ENCODE assay signal across 8 cellular contexts in genomic region chr13:100588350-100589177, GRCh38. TPM values are rescaled to one million over a fixed set of nuclear protein-coding genes. Genes with fewer than 3 reads are reported as not detected.
DNase-seq lines count a peak whose midpoint lies in the region; ATAC-seq and TF ChIP-seq lines count a peak whose summit lies in the region.

Gene GGACT, minus strand, starts transcription at chr13:100588789. Its CDS starts 56,198 bp downstream, at chr13:100532591.

- peak; percentile 55 to 84 (median 74) for TF ChIP-seq CTCF in esophagus squamous epithelium (IDR thresholded peaks at IDR 0.05)

- peak; percentile 98 for ATAC-seq in HG03354 (IDR thresholded peaks at IDR 0.05; ENCODE audit: poor library complexity, severe bottlenecking, unreplicated experiment)
- ATAC-seq in naive thymus-derived CD4-positive, alpha-beta T cell = peak; percentile 97

- no peaks in the 10 kb centered on the region for H3K9me3 ChIP-seq in CD4-positive, alpha-beta memory T cell (ENCODE audit: control insufficient read depth in 1 of 2, low read length in 2 of 2)
- peaks cover 7% of the 10 kb centered on the region; the same call in 1 of the 2 replicates for H3K9me3 ChIP-seq in NT2/D1 (ENCODE audit: insufficient read depth, low read length)
- no peaks in the 10 kb centered on the region for H3K9me3 ChIP-seq in esophagus squamous epithelium
- no peaks in the 10 kb centered on the region for H3K9me3 ChIP-seq in naive thymus-derived CD4-positive, alpha-beta T cell (ENCODE audit: control insufficient read depth in 2 of 3, low read length in 3 of 3)

- H3K27ac ChIP-seq in CD4-positive, alpha-beta memory T cell (ENCODE audit: low read depth, low read length) = peak within 1 kb of the TSS; percentile 74
- H3K27ac ChIP-seq in esophagus squamous epithelium = peak within 1 kb of the TSS; percentile 58 to 87 (median 84)
- H3K27ac ChIP-seq in naive thymus-derived CD4-positive, alpha-beta T cell (ENCODE audit: low read depth, low read length) = peak within 1 kb of the TSS; percentile 79

- POLR2A ChIA-PET in CD4-positive, alpha-beta memory T cell (lab: Charles Lee; ENCODE audit: partially characterized antibody) = interaction anchor here (0.8 to 4.0 kb wide), 5 partner anchors 9 to 931 kb away, joined by 3 to 27 read pairs (median 4); partner anchors contain the start of gene TMTC4
- POLR2A ChIA-PET in naive thymus-derived CD4-positive, alpha-beta T cell (lab: Charles Lee) = interaction anchor here (0.6 to 5.8 kb wide), 9 partner anchors 10 to 1276 kb away, joined by 3 to 37 read pairs (median 3); partner anchors contain the start of gene TMTC4

- peak; percentile 77 to 87 (median 83) for DNase-seq in CD4-positive, alpha-beta memory T cell
- DNase-seq in NT2/D1 (ENCODE audit: low read depth, low spot score) = peak; percentile 64
- DNase-seq in activated T-cell treated with anti-CD3 and anti-CD28 coated beads, Interleukin-2, amount 50 U/mL, for 1 hour = peak; percentile 88
- no peak for DNase-seq in esophagus squamous epithelium (lab: John Stamatoyannopoulos, UW)
- DNase-seq in naive thymus-derived CD4-positive, alpha-beta T cell = peak; percentile 75 to 90 (median 87)
- DNase-seq in stimulated activated naive CD4-positive, alpha-beta T cell (lab: John Stamatoyannopoulos, UW) = peak; percentile 66 to 89 (median 74)

- H3K4me3 Mint-ChIP-seq in CD4-positive, alpha-beta memory T cell = peak within 1 kb of the TSS; percentile 82 to 90 (median 86)
- H3K4me3 Mint-ChIP-seq in naive thymus-derived CD4-positive, alpha-beta T cell = peak within 1 kb of the TSS; percentile 82 to 92 (median 85)

- peaks cover 34 to 50% (median 41%) of the 10 kb centered on the region in 4 donors for H3K4me1 Mint-ChIP-seq in CD4-positive, alpha-beta memory T cell
- peaks cover 28 to 60% (median 50%) of the 10 kb centered on the region in 7 donors for H3K4me1 Mint-ChIP-seq in naive thymus-derived CD4-positive, alpha-beta T cell

- peak within 1 kb of the TSS; percentile 83 to 95 (median 91) for H3K27ac Mint-ChIP-seq in CD4-positive, alpha-beta memory T cell
- peak within 1 kb of the TSS; percentile 81 to 95 (median 92) for H3K27ac Mint-ChIP-seq in naive thymus-derived CD4-positive, alpha-beta T cell

- H3K36me3 Mint-ChIP-seq in CD4-positive, alpha-beta memory T cell = no peaks in the 10 kb centered on the region
- H3K36me3 Mint-ChIP-seq in naive thymus-derived CD4-positive, alpha-beta T cell = peaks cover 0 to 15% (median 0%) of the 10 kb centered on the region in 5 donors

- H3K27me3 ChIP-seq in CD4-positive, alpha-beta memory T cell (ENCODE audit: insufficient read depth, low read length) = no peaks in the 10 kb centered on the region
- H3K27me3 ChIP-seq in NT2/D1 (ENCODE audit: insufficient read depth, insufficient read length) = peaks cover 6% of the 10 kb centered on the region
- H3K27me3 ChIP-seq in esophagus squamous epithelium = no peaks in the 10 kb centered on the region
- no peaks in the 10 kb centered on the region for H3K27me3 ChIP-seq in naive thymus-derived CD4-positive, alpha-beta T cell (ENCODE audit: control insufficient read depth in 2 of 2, insufficient read depth in 2 of 2, low read length in 2 of 2)

- peaks cover 0 to 2% (median 0%) of the 10 kb centered on the region in 8 donors for H3K9me3 Mint-ChIP-seq in CD4-positive, alpha-beta memory T cell
- H3K9me3 Mint-ChIP-seq in naive thymus-derived CD4-positive, alpha-beta T cell = peaks cover 0 to 4% (median 0%) of the 10 kb centered on the region in 11 donors

- H3K4me3 ChIP-seq in CD4-positive, alpha-beta memory T cell (ENCODE audit: low read length in 2 of 2) = peak within 1 kb of the TSS; percentile 57 to 77
- peak within 1 kb of the TSS; percentile 55 for H3K4me3 ChIP-seq in NT2/D1 (ENCODE audit: insufficient read length, low read depth)
- H3K4me3 ChIP-seq in esophagus squamous epithelium = peak within 1 kb of the TSS; percentile 57 to 92 (median 78)
- peak within 1 kb of the TSS; percentile 78 for H3K4me3 ChIP-seq in naive thymus-derived CD4-positive, alpha-beta T cell (ENCODE audit: low read length)

- CTCF ChIA-PET in CD4-positive, alpha-beta memory T cell (lab: Charles Lee; ENCODE audit: partially characterized antibody) = interaction anchor here (0.8 to 9.5 kb wide), 13 partner anchors 10 to 930 kb away, joined by 3 to 182 read pairs (median 4); partner anchors contain the start of gene TMTC4
- CTCF ChIA-PET in naive thymus-derived CD4-positive, alpha-beta T cell (lab: Charles Lee) = interaction anchor here (0.6 to 5.4 kb wide), 6 partner anchors 8 to 931 kb away, joined by 3 to 69 read pairs (median 4); partner anchors contain the start of gene TMTC4

- H3K36me3 ChIP-seq in CD4-positive, alpha-beta memory T cell (ENCODE audit: insufficient read depth, low read length) = no peaks in the 10 kb centered on the region
- H3K36me3 ChIP-seq in NT2/D1 (ENCODE audit: insufficient read depth, insufficient read length, low read length) = no peaks in the 10 kb centered on the region
- H3K36me3 ChIP-seq in esophagus squamous epithelium = no peaks in the 10 kb centered on the region
- no peaks in the 10 kb centered on the region for H3K36me3 ChIP-seq in naive thymus-derived CD4-positive, alpha-beta T cell (ENCODE audit: control insufficient read depth in 2 of 3, insufficient read depth in 3 of 3, low read length in 3 of 3)

- intact Hi-C loops in CD4-positive, alpha-beta memory T cell (cut with micrococcal nuclease) = loop anchor here (1.0 to 5.0 kb wide), 4 partner anchors 15 to 932 kb away; no protein-coding TSS in a partner anchor
- intact Hi-C loops in esophagus squamous epithelium (cut with DNase I) = no loop called here
- intact Hi-C loops in naive thymus-derived CD4-positive, alpha-beta T cell (cut with micrococcal nuclease) = loop anchor here (1.0 to 10.0 kb wide), 15 partner anchors 15 to 1806 kb away; partner anchors contain the start of genes TM9SF2 (in 2 of the 2), CLYBL (in 1 of the 2), PCCA (in 1 of the 2) and ZIC5 (in 1 of the 2)

- 19 to 23% methylated on average over 10 to 19 of the region's 82 CpGs for WGBS in esophagus squamous epithelium, 2 donors

- TF ChIP-seq POLR2A in GM19099 (IDR thresholded peaks at IDR 0.05; ENCODE audit: extremely low read depth, insufficient read length, low read depth) (peak; percentile 74), esophagus squamous epithelium (IDR thresholded peaks at IDR 0.05) (peak in 1 of 4 donors; percentile 17)

- H3K27me3 Mint-ChIP-seq in CD4-positive, alpha-beta memory T cell = no peaks in the 10 kb centered on the region
- H3K27me3 Mint-ChIP-seq in naive thymus-derived CD4-positive, alpha-beta T cell = no peaks in the 10 kb centered on the region

- H3K9ac ChIP-seq in NT2/D1 (ENCODE audit: insufficient read length, low read depth) = peak within 1 kb of the TSS; percentile 79

- peaks cover 42% of the 10 kb centered on the region for H3K4me1 ChIP-seq in CD4-positive, alpha-beta memory T cell (ENCODE audit: insufficient read depth, low read length)
- H3K4me1 ChIP-seq in NT2/D1 (ENCODE audit: insufficient read depth, insufficient read length) (no peaks in the 10 kb centered on the region), esophagus squamous epithelium (peaks cover 7 to 16% (median 9%) of the 10 kb centered on the region in 3 donors)
- peaks cover 7 to 42% of the 10 kb centered on the region in 2 donors for H3K4me1 ChIP-seq in naive thymus-derived CD4-positive, alpha-beta T cell (ENCODE audit: control insufficient read depth in 2 of 2, insufficient read depth in 2 of 2, low read length in 2 of 2)

RNA-seq across cellular contexts. Expression of gene GGACT, which starts in this region (rescaled TPM):
- 1 to 10 TPM; 6.7 to 9.6 TPM for total RNA-seq in CD4-positive, alpha-beta memory T cell
- polyA plus RNA-seq in CD4-positive, alpha-beta memory T cell = 1 to 10 TPM; 4.4 to 7.7 TPM
- total RNA-seq in esophagus squamous epithelium = 1 to 10 TPM in 3 of 4 donors, under 1 TPM in 1; 0.75 to 5.1 (median 2.0) TPM
- total RNA-seq in naive thymus-derived CD4-positive, alpha-beta T cell = 1 to 10 TPM; 5.3 to 8.7 (median 7.4) TPM
- 10 to 100 TPM in 1 of 2 donors, 1 to 10 TPM in 1; 4.9 to 10.4 TPM for polyA plus RNA-seq in naive thymus-derived CD4-positive, alpha-beta T cell
